ENCODE assay signal across 8 cellular contexts in the genomic region with DNA sequence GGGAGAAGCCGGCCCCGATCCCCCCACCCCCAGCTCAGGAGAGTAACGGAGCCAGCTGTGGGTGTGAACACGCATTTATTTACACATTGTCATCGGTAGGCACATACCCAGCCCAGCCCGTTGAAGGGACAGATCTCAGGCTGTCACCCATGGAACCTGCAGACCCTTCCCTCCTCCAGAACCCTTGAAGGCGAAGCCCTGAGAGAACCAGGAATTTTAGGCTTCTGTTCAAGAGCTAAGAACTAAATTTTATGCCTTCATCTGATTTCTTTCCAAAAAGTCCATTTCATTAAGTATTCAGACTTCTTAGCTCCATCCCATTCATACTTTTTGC. TPM values are rescaled to one million over a fixed set of nuclear protein-coding genes. Genes with fewer than 3 reads are reported as not detected.
A peak's percentile ranks its signal among the peaks of the same experiment; 100 is the strongest.
DNase-seq lines count a peak whose midpoint lies in the region; ATAC-seq and TF ChIP-seq lines count a peak whose summit lies in the region.

No MANE protein-coding gene starts in this region.

- peak; percentile 21 for ATAC-seq in CD8-positive, alpha-beta T cell
- peak; percentile 3 for ATAC-seq in HG03108 (IDR thresholded peaks at IDR 0.05; ENCODE audit: unreplicated experiment)

- no peaks in the 10 kb centered on the region for H3K27me3 ChIP-seq in CD8-positive, alpha-beta T cell (ENCODE audit: insufficient read depth, low read length)
- no peaks in the 10 kb centered on the region for H3K27me3 ChIP-seq in muscle layer of colon (ENCODE audit: control insufficient read depth in 1 of 2, insufficient read depth in 2 of 2, low read length in 2 of 2)

- H3K27ac Mint-ChIP-seq in CD8-positive, alpha-beta T cell = peak overlapping the region; percentile 94
- H3K27ac Mint-ChIP-seq in brain = peak overlapping the region; percentile 97 to 99 (median 99)

- H3K9ac ChIP-seq in muscle layer of colon (ENCODE audit: low read length) = peak overlapping the region; percentile 75

- H3K4me3 ChIP-seq in CD8-positive, alpha-beta T cell (ENCODE audit: low read depth, low read length) = peak overlapping the region; percentile 79
- peak overlapping the region; percentile 58 to 93 for H3K4me3 ChIP-seq in muscle layer of colon (ENCODE audit: low read depth in 1 of 2, low read length in 2 of 2)

- H3K4me1 ChIP-seq in CD8-positive, alpha-beta T cell (ENCODE audit: insufficient read depth, low read length) = peaks cover 36% of the 10 kb centered on the region
- H3K4me1 ChIP-seq in muscle layer of colon (ENCODE audit: insufficient read depth, low read length) = peaks cover 37% of the 10 kb centered on the region

- POLR2A ChIA-PET in CD8-positive, alpha-beta T cell (lab: Charles Lee) = interaction anchor here (0.6 to 7.2 kb wide), 11 partner anchors 10 to 1554 kb away, joined by 3 to 45 read pairs (median 4); a partner anchor contains a TSS

- no peaks in the 10 kb centered on the region for H3K9me3 Mint-ChIP-seq in CD8-positive, alpha-beta T cell
- peaks cover 0 to 4% (median 0%) of the 10 kb centered on the region in 5 experiments for H3K9me3 Mint-ChIP-seq in brain

- H3K27ac ChIP-seq in CD8-positive, alpha-beta T cell (ENCODE audit: low read depth, low read length) = peak overlapping the region; percentile 87
- H3K27ac ChIP-seq in muscle layer of colon (ENCODE audit: low read depth, low read length) = peak overlapping the region; percentile 89

- CTCF ChIA-PET in CD8-positive, alpha-beta T cell (lab: Charles Lee) = interaction anchor here (0.7 to 5.7 kb wide), 7 partner anchors 19 to 332 kb away, joined by 3 to 59 read pairs (median 5); a partner anchor contains a TSS

- H3K27me3 Mint-ChIP-seq in CD8-positive, alpha-beta T cell (ENCODE audit: low read depth) = peaks cover 2% of the 10 kb centered on the region
- peaks cover 5% of the 10 kb centered on the region for H3K27me3 Mint-ChIP-seq in brain

- no peak for TF ChIP-seq CTCF in CD8-positive, alpha-beta T cell (IDR thresholded peaks at IDR 0.05)
- TF ChIP-seq CTCF in brain (conservative IDR thresholded peaks at IDR 0.05) = no peak

- DNase-seq in CD8-positive, alpha-beta T cell = no peak
- DNase-seq in RKO (ENCODE audit: low spot score) (no peak), SK-N-DZ (ENCODE audit: low spot score) (no peak), NOMO-1 treated with dmso at 0.1 percent for 144 hours (lab: John Stamatoyannopoulos, UW; ENCODE audit: unreplicated experiment) (no peak), DMS53 (lab: John Stamatoyannopoulos, UW) (no peak)

- H3K4me3 Mint-ChIP-seq in CD8-positive, alpha-beta T cell = peak overlapping the region; percentile 96
- peak overlapping the region; percentile 96 to 99 (median 97) for H3K4me3 Mint-ChIP-seq in brain

- peaks cover 54% of the 10 kb centered on the region for H3K4me1 Mint-ChIP-seq in CD8-positive, alpha-beta T cell (ENCODE audit: low read depth)
- H3K4me1 Mint-ChIP-seq in brain = peaks cover 54% of the 10 kb centered on the region

- peaks cover 42% of the 10 kb centered on the region for H3K36me3 Mint-ChIP-seq in CD8-positive, alpha-beta T cell
- peaks cover 15% of the 10 kb centered on the region for H3K36me3 Mint-ChIP-seq in brain

- H3K9me3 ChIP-seq in CD8-positive, alpha-beta T cell (ENCODE audit: low read length) = no peaks in the 10 kb centered on the region
- no peaks in the 10 kb centered on the region for H3K9me3 ChIP-seq in muscle layer of colon (ENCODE audit: low read length)

- H3K36me3 ChIP-seq in CD8-positive, alpha-beta T cell (ENCODE audit: insufficient read depth, low read length) = peaks cover 18% of the 10 kb centered on the region
- H3K36me3 ChIP-seq in muscle layer of colon (ENCODE audit: insufficient read depth, low read length) = peaks cover 17% of the 10 kb centered on the region

- intact Hi-C loops in CD8-positive, alpha-beta T cell (cut with DNase I, micrococcal nuclease) = loop anchor here (1.0 to 10.0 kb wide), 9 partner anchors 26 to 1260 kb away; a partner anchor contains a TSS

RNA-seq across cellular contexts. Expression of a gene that starts 0.4 kb away (rescaled TPM):
- 10 to 100 TPM; 66.7 to 68.0 TPM for total RNA-seq in CD8-positive, alpha-beta T cell
- polyA plus RNA-seq in brain (ENCODE audit: insufficient read depth, low read depth, low replicate concordance) = 67.0 TPM
- 90.6 and 91.7 TPM in 2 replicates for polyA plus RNA-seq in SK-N-DZ (2014; cell fraction: cytosol; rRNA removed)
- polyA plus RNA-seq in SK-N-DZ (2014; cell fraction: nucleus; rRNA removed) = 69.4 and 98.9 TPM in 2 replicates

RNA-seq across cellular contexts. Expression of a gene that starts 2.1 kb away (rescaled TPM):
- total RNA-seq in CD8-positive, alpha-beta T cell = 1 to 10 TPM; 1.3 to 1.8 TPM
- polyA plus RNA-seq in brain (ENCODE audit: insufficient read depth, low read depth, low replicate concordance) = 89.5 TPM
- 67.1 and 84.2 TPM in 2 replicates for polyA plus RNA-seq in SK-N-DZ (2014; cell fraction: cytosol; rRNA removed)
- 30.3 and 33.2 TPM in 2 replicates for polyA plus RNA-seq in SK-N-DZ (2014; cell fraction: nucleus; rRNA removed)

RNA-seq across cellular contexts. Expression of a gene that starts 9.0 kb away (rescaled TPM):
- 1 to 10 TPM; 1.5 to 3.2 TPM for total RNA-seq in CD8-positive, alpha-beta T cell
- 3.2 TPM for polyA plus RNA-seq in brain (ENCODE audit: insufficient read depth, low read depth, low replicate concordance)
- 3.2 and 3.8 TPM in 2 replicates for polyA plus RNA-seq in SK-N-DZ (2014; cell fraction: cytosol; rRNA removed)
- polyA plus RNA-seq in SK-N-DZ (2014; cell fraction: nucleus; rRNA removed) = 5.6 and 15.1 TPM in 2 replicates

RNA-seq across cellular contexts. Expression of a gene that starts 26.3 kb away (rescaled TPM):
- 1 to 10 TPM; 5.6 to 6.0 TPM for total RNA-seq in CD8-positive, alpha-beta T cell
- polyA plus RNA-seq in brain (ENCODE audit: insufficient read depth, low read depth, low replicate concordance) = 4.8 TPM
- polyA plus RNA-seq in SK-N-DZ (2014; cell fraction: cytosol; rRNA removed) = 14.6 and 20.2 TPM in 2 replicates
- polyA plus RNA-seq in SK-N-DZ (2014; cell fraction: nucleus; rRNA removed) = 46.1 and 62.7 TPM in 2 replicates

RNA-seq across cellular contexts. Expression of a gene that starts 28.4 kb away (rescaled TPM):
- 10 to 100 TPM; 39.3 to 41.1 TPM for total RNA-seq in CD8-positive, alpha-beta T cell
- 14.3 TPM for polyA plus RNA-seq in brain (ENCODE audit: insufficient read depth, low read depth, low replicate concordance)
- polyA plus RNA-seq in SK-N-DZ (2014; cell fraction: cytosol; rRNA removed) = 10.9 and 12.6 TPM in 2 replicates
- 4.7 and 5.3 TPM in 2 replicates for polyA plus RNA-seq in SK-N-DZ (2014; cell fraction: nucleus; rRNA removed)
